ENCODE assay signal across 14 cellular contexts in genomic region chr14:22390195-22390594, GRCh38.
"Had no signal": no experiment of that assay in that cellular context is flagged by ENCODE, and none has a peak within 500 bp of the region (broad histone marks: within the 10 kb centered on the region; RNA-seq: fewer than 3 reads in every experiment).

No MANE protein-coding gene starts in this region.

- H3K27ac ChIP-seq: gastrocnemius medialis, heart right ventricle, neural progenitor cell, pancreas, thyroid gland had no signal

- H3K9me3 Mint-ChIP-seq: activated CD8-positive, alpha-beta T cell treated with anti-CD3 and anti-CD28 coated beads for 36 hours; neural progenitor cell had no signal

- H2AFZ ChIP-seq: neural progenitor cell had no signal

- FAIRE-seq: endometrium, keratinocyte, pancreas, urothelium cell line had no signal

- H3K27me3 Mint-ChIP-seq: activated CD8-positive, alpha-beta T cell treated with anti-CD3 and anti-CD28 coated beads for 36 hours had no signal

- H3K4me2 ChIP-seq: neural progenitor cell had no signal

- H3K4me3 ChIP-seq: gastrocnemius medialis, heart right ventricle, neural progenitor cell, pancreas, thyroid gland had no signal

- DNase-seq: activated CD8-positive, alpha-beta memory T cell treated with anti-CD3 and anti-CD28 coated beads, Interleukin-2, amount 50 U/mL, for 48 hours; activated CD8-positive, alpha-beta T cell treated with anti-CD3 and anti-CD28 coated beads for 36 hours; aorta; gastrocnemius medialis; heart right ventricle; left ventricle myocardium superior; pancreas; stimulated activated CD4-positive, alpha-beta T cell treated with anti-CD3 and anti-CD28 coated beads, Interleukin-4, amount 100 ng/mL, for 24 hours; thyroid gland had no signal

- H3K27me3 ChIP-seq: neural progenitor cell, pancreas, thyroid gland had no signal

- H3K4me1 ChIP-seq: gastrocnemius medialis, pancreas, thyroid gland had no signal

- H3K9me3 ChIP-seq: gastrocnemius medialis, heart right ventricle, pancreas, thyroid gland had no signal

- H3K27ac Mint-ChIP-seq: activated CD8-positive, alpha-beta T cell treated with anti-CD3 and anti-CD28 coated beads for 36 hours had no signal

- ATAC-seq: activated CD4-positive, CD25-positive, alpha-beta regulatory T cell treated with anti-CD3 and anti-CD28 coated beads, Interleukin-2, amount 50 U/mL, for 24 hours; activated CD8-positive, alpha-beta T cell treated with anti-CD3 and anti-CD28 coated beads for 36 hours; gastrocnemius medialis; heart right ventricle; left ventricle myocardium superior; pancreas had no signal

- H3K36me3 ChIP-seq: gastrocnemius medialis, heart right ventricle, neural progenitor cell, pancreas, thyroid gland had no signal

- H3K4me3 Mint-ChIP-seq: activated CD8-positive, alpha-beta T cell treated with anti-CD3 and anti-CD28 coated beads for 36 hours; neural progenitor cell had no signal

- H3K9ac ChIP-seq: neural progenitor cell had no signal
